Comparison of ENCODE assay signal across 8 cellular contexts in the genomic region with DNA sequence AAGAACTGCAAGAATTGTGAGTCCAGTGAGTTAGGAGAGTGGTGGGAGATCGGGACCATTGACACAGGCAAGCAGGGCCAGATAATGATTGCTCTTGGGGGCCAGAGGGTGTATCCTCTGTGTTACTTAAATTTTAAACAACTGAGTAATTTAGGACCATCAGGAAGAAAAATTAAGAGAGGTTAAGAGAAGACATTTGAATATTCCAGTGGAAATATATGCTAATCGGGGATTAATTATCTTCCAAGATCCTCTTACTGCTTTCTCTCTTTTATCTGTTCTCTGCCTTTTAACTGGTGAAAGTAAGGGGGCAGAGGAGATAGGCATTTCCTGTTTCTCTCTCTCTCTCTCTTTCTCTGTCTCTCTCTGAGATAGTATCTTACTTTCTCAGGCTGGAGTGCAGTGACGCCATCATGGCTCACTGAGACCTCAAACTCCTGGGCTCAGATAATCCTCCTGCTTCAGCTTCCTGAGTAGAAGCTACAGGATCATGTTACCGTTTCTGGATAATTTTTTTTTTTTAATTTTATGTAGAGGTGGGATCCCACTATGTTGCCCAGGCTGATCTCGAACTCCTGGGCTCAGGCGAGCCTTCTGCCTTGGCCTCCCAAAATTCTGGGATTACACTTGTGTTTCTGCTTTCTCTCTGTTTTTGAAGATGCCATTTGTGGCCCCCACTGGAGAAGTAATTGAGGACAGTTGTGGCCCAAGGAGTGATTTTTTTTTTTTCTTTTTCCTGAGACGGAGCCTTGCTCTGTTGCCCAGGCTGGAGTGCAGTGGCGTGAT.
DNase-seq lines count a peak whose midpoint lies in the region; ATAC-seq and TF ChIP-seq lines count a peak whose summit lies in the region.

No MANE protein-coding gene starts in this region.

- no peaks in the 10 kb centered on the region for H3F3A ChIP-seq in GM23338 (replicated peaks; ENCODE audit: low read depth)

- peak in 3 of 5 donors; percentile 2 to 30 (median 15) for DNase-seq in CD4-positive, alpha-beta memory T cell
- DNase-seq in LHCN-M2 (ENCODE audit: low read depth), result peak; percentile 90
- DNase-seq in activated T-helper 1 cell treated with anti-CD3 and anti-CD28 coated beads, Interleukin-12 subunit alpha, Interleukin-12 subunit beta, Interleukin-2, Interleukin-4 antibody, amounts not matched to agents 30 ng/mL and 10 ng/mL and 1 ng/mL, durations not matched to agents 14 hours and 24 hours and 36 hours (ENCODE audit: low spot score), result no peak
- peak; percentile 86 for DNase-seq in mesendoderm
- no peak for DNase-seq in GM23338 (ENCODE audit: low spot score)
- no peak for DNase-seq in NCI-H1417 treated with DMSO at 0.1 percent for 48 hours (lab: John Stamatoyannopoulos, UW)
- no peak for DNase-seq in foreskin melanocyte

- H3K56ac ChIP-seq in mesendoderm (ENCODE audit: low read length), result no peak overlapping the region

- H3K27me3 ChIP-seq in CD4-positive, alpha-beta memory T cell (ENCODE audit: insufficient read depth, low read length), result no peaks in the 10 kb centered on the region
- no peaks in the 10 kb centered on the region for H3K27me3 ChIP-seq in mesendoderm (ENCODE audit: insufficient read depth, low read length, poor library complexity)
- no peaks in the 10 kb centered on the region for H3K27me3 ChIP-seq in GM23338 (ENCODE audit: insufficient read depth)

- no peaks in the 10 kb centered on the region; the same call in 1 of the 2 replicates for H4K20me1 ChIP-seq in GM23338 (replicated peaks; ENCODE audit: insufficient read depth)

- no peak overlapping the region for H3K23ac ChIP-seq in mesendoderm (ENCODE audit: low read length)

- H3K4me2 ChIP-seq in mesendoderm (ENCODE audit: low read length), result no peak overlapping the region
- no peak overlapping the region for H3K4me2 ChIP-seq in GM23338

- H3K79me2 ChIP-seq in mesendoderm (ENCODE audit: control insufficient read depth, insufficient read depth, low read length) (no peaks in the 10 kb centered on the region), GM23338 (replicated peaks; ENCODE audit: insufficient read depth) (peaks cover 81% of the 10 kb centered on the region)

- H3K27ac ChIP-seq in CD4-positive, alpha-beta memory T cell (ENCODE audit: low read depth, low read length), result no peak overlapping the region
- no peak overlapping the region for H3K27ac ChIP-seq in mesendoderm (ENCODE audit: low read depth, low read length)
- H3K27ac ChIP-seq in GM23338 (ENCODE audit: low read depth), result no peak overlapping the region

- no peak overlapping the region for H2BK15ac ChIP-seq in mesendoderm (replicated peaks; ENCODE audit: low read depth)

- no peak overlapping the region for H3K9ac ChIP-seq in mesendoderm (ENCODE audit: low read length)

- H3K4me3 ChIP-seq in CD4-positive, alpha-beta memory T cell (ENCODE audit: low read length in 2 of 2), result no peak overlapping the region
- H3K4me3 ChIP-seq in mesendoderm (ENCODE audit: low read length) (no peak overlapping the region), GM23338 (no peak overlapping the region)

- peaks cover 7% of the 10 kb centered on the region for H3K79me1 ChIP-seq in mesendoderm (ENCODE audit: low read length)

- no peaks in the 10 kb centered on the region for H3K36me3 ChIP-seq in CD4-positive, alpha-beta memory T cell (ENCODE audit: insufficient read depth, low read length)
- H3K36me3 ChIP-seq in mesendoderm (ENCODE audit: control insufficient read depth, insufficient read depth, low read length) (no peaks in the 10 kb centered on the region), GM23338 (ENCODE audit: insufficient read depth) (no peaks in the 10 kb centered on the region; the same call in 1 of the 2 replicates)

- H2AFZ ChIP-seq in GM23338, result no peak overlapping the region

- H2BK5ac ChIP-seq in mesendoderm (ENCODE audit: low read length), result no peak overlapping the region

- no peak overlapping the region for H4K8ac ChIP-seq in mesendoderm (ENCODE audit: low read depth, low read length)

- peak overlapping the region; percentile 13 to 65 (median 39) for H3K27ac Mint-ChIP-seq in CD4-positive, alpha-beta memory T cell
- H3K27ac Mint-ChIP-seq in activated T-helper 1 cell treated with anti-CD3 and anti-CD28 coated beads, Interleukin-12 subunit alpha, Interleukin-12 subunit beta, Interleukin-2, Interleukin-4 antibody, amounts not matched to agents 30 ng/mL and 10 ng/mL and 1 ng/mL, durations not matched to agents 14 hours and 24 hours and 36 hours, result peak overlapping the region; percentile 42
- H3K27ac Mint-ChIP-seq in GM23338, result no peak overlapping the region; the same call in 1 of the 2 replicates

- no peak overlapping the region for H3K4ac ChIP-seq in mesendoderm (ENCODE audit: low read depth, low read length)

- no peak overlapping the region for H2BK120ac ChIP-seq in mesendoderm (ENCODE audit: low read depth, low read length)

- POLR2A ChIA-PET in CD4-positive, alpha-beta memory T cell (lab: Charles Lee; ENCODE audit: partially characterized antibody), result no interaction called here

- no CpG with 5 or more reads among the region's 8 CpGs for WGBS in mesendoderm (ENCODE audit: extremely low coverage, insufficient coverage, low lambda C conversion rate)

- TF ChIP-seq CTCF in GM23338 (conservative IDR thresholded peaks at IDR 0.05; ENCODE audit: low read depth in 2 of 2), result no peak

- H3K9me3 Mint-ChIP-seq in CD4-positive, alpha-beta memory T cell, result no peaks in the 10 kb centered on the region
- H3K9me3 Mint-ChIP-seq in activated T-helper 1 cell treated with anti-CD3 and anti-CD28 coated beads, Interleukin-12 subunit alpha, Interleukin-12 subunit beta, Interleukin-2, Interleukin-4 antibody, amounts not matched to agents 30 ng/mL and 10 ng/mL and 1 ng/mL, durations not matched to agents 14 hours and 24 hours and 36 hours, result no peaks in the 10 kb centered on the region
- no peaks in the 10 kb centered on the region for H3K9me3 Mint-ChIP-seq in GM23338

- no peaks in the 10 kb centered on the region for H3K36me3 Mint-ChIP-seq in CD4-positive, alpha-beta memory T cell
- H3K36me3 Mint-ChIP-seq in activated T-helper 1 cell treated with anti-CD3 and anti-CD28 coated beads, Interleukin-12 subunit alpha, Interleukin-12 subunit beta, Interleukin-2, Interleukin-4 antibody, amounts not matched to agents 30 ng/mL and 10 ng/mL and 1 ng/mL, durations not matched to agents 14 hours and 24 hours and 36 hours (ENCODE audit: low read depth), result no peaks in the 10 kb centered on the region
- no peaks in the 10 kb centered on the region; the same call in 2 of the 3 replicates for H3K36me3 Mint-ChIP-seq in GM23338 (ENCODE audit: low read depth)

- CTCF ChIA-PET in CD4-positive, alpha-beta memory T cell (lab: Charles Lee; ENCODE audit: partially characterized antibody), result interaction anchor here (1.3 kb wide), 1 partner anchor 21 kb away, joined by 3 read pairs; no protein-coding TSS in a partner anchor

- ATAC-seq in GM23338, result no peak
- no peak for ATAC-seq in GM21515 (IDR thresholded peaks at IDR 0.05; ENCODE audit: unreplicated experiment)

- H3K4me1 Mint-ChIP-seq in CD4-positive, alpha-beta memory T cell, result peaks cover 18 to 37% (median 21%) of the 10 kb centered on the region in 4 donors
- H3K4me1 Mint-ChIP-seq in activated T-helper 1 cell treated with anti-CD3 and anti-CD28 coated beads, Interleukin-12 subunit alpha, Interleukin-12 subunit beta, Interleukin-2, Interleukin-4 antibody, amounts not matched to agents 30 ng/mL and 10 ng/mL and 1 ng/mL, durations not matched to agents 14 hours and 24 hours and 36 hours (ENCODE audit: low read depth), result peaks cover 12% of the 10 kb centered on the region
- H3K4me1 Mint-ChIP-seq in GM23338, result peaks cover 7% of the 10 kb centered on the region

- H3K9me2 ChIP-seq in GM23338 (ENCODE audit: insufficient read depth), result no peaks in the 10 kb centered on the region

- peaks cover 12% of the 10 kb centered on the region for H3K4me1 ChIP-seq in CD4-positive, alpha-beta memory T cell (ENCODE audit: insufficient read depth, low read length)
- H3K4me1 ChIP-seq in mesendoderm (ENCODE audit: control insufficient read depth, low read depth, low read length) (no peaks in the 10 kb centered on the region), GM23338 (ENCODE audit: insufficient read depth) (peaks cover 18% of the 10 kb centered on the region)

- intact Hi-C loops in CD4-positive, alpha-beta memory T cell (cut with micrococcal nuclease), result loop anchor here (10.0 kb wide), 1 partner anchor 45 kb away; no protein-coding TSS in a partner anchor
- intact Hi-C loops in activated T-helper 1 cell treated with anti-CD3 and anti-CD28 coated beads, Interleukin-12 subunit alpha, Interleukin-12 subunit beta, Interleukin-2, Interleukin-4 antibody, amounts not matched to agents 30 ng/mL and 10 ng/mL and 1 ng/mL, durations not matched to agents 14 hours and 24 hours and 36 hours (cut with micrococcal nuclease), result no loop called here

- H4K5ac ChIP-seq in mesendoderm (ENCODE audit: low read length), result no peak overlapping the region

- no peak overlapping the region for H2AK5ac ChIP-seq in mesendoderm (ENCODE audit: low read length)

- H3K4me3 Mint-ChIP-seq in CD4-positive, alpha-beta memory T cell, result peak overlapping the region in 5 of 8 donors; percentile 3 to 55 (median 19)
- no peak overlapping the region for H3K4me3 Mint-ChIP-seq in activated T-helper 1 cell treated with anti-CD3 and anti-CD28 coated beads, Interleukin-12 subunit alpha, Interleukin-12 subunit beta, Interleukin-2, Interleukin-4 antibody, amounts not matched to agents 30 ng/mL and 10 ng/mL and 1 ng/mL, durations not matched to agents 14 hours and 24 hours and 36 hours
- no peak overlapping the region for H3K4me3 Mint-ChIP-seq in GM23338

- H3K18ac ChIP-seq in mesendoderm (ENCODE audit: low read length), result peak overlapping the region; percentile 18

- no peaks in the 10 kb centered on the region for H3K27me3 Mint-ChIP-seq in CD4-positive, alpha-beta memory T cell
- no peaks in the 10 kb centered on the region for H3K27me3 Mint-ChIP-seq in activated T-helper 1 cell treated with anti-CD3 and anti-CD28 coated beads, Interleukin-12 subunit alpha, Interleukin-12 subunit beta, Interleukin-2, Interleukin-4 antibody, amounts not matched to agents 30 ng/mL and 10 ng/mL and 1 ng/mL, durations not matched to agents 14 hours and 24 hours and 36 hours (ENCODE audit: insufficient read depth)
- H3K27me3 Mint-ChIP-seq in GM23338 (ENCODE audit: insufficient read depth, low read depth, poor library complexity), result no peaks in the 10 kb centered on the region

- no peaks in the 10 kb centered on the region for H3K9me3 ChIP-seq in CD4-positive, alpha-beta memory T cell (ENCODE audit: control insufficient read depth in 1 of 2, low read length in 2 of 2)

TF ChIP-seq in GM23338, 12 proteins besides CTCF, POLR2A, EP300 and RAD21 (continues in another document):
- TF ChIP-seq, protein P1, sequence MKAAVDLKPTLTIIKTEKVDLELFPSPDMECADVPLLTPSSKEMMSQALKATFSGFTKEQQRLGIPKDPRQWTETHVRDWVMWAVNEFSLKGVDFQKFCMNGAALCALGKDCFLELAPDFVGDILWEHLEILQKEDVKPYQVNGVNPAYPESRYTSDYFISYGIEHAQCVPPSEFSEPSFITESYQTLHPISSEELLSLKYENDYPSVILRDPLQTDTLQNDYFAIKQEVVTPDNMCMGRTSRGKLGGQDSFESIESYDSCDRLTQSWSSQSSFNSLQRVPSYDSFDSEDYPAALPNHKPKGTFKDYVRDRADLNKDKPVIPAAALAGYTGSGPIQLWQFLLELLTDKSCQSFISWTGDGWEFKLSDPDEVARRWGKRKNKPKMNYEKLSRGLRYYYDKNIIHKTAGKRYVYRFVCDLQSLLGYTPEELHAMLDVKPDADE (IDR thresholded peaks at IDR 0.05), result no peak
- TF ChIP-seq ZNF114 (CRISPR knock-in tag; IDR thresholded peaks at IDR 0.05), result no peak

Comparison
In these comparisons a context has a peak if more than half of its experiments do, and no peak if none do; other contexts are left out.
1. DNase-seq: peak in CD4-positive, alpha-beta memory T cell (3 of 5), LHCN-M2 (single experiment) and mesendoderm (single experiment); none in activated T-helper 1 cell treated with anti-CD3 and anti-CD28 coated beads, Interleukin-12 subunit alpha, Interleukin-12 subunit beta, Interleukin-2, Interleukin-4 antibody, amounts not matched to agents 30 ng/mL and 10 ng/mL and 1 ng/mL, durations not matched to agents 14 hours and 24 hours and 36 hours (single experiment), GM23338 (single experiment), NCI-H1417 treated with DMSO at 0.1 percent for 48 hours (single experiment) and foreskin melanocyte (single experiment).
2. H3K4me3 Mint-ChIP-seq: peak in CD4-positive, alpha-beta memory T cell (5 of 8); none in activated T-helper 1 cell treated with anti-CD3 and anti-CD28 coated beads, Interleukin-12 subunit alpha, Interleukin-12 subunit beta, Interleukin-2, Interleukin-4 antibody, amounts not matched to agents 30 ng/mL and 10 ng/mL and 1 ng/mL, durations not matched to agents 14 hours and 24 hours and 36 hours (single experiment) and GM23338 (single experiment).